1 cellular context compared by ENCODE assay signal in genomic region chr7:128094111-128094570, GRCh38.
TF ChIP-seq lines count a peak whose summit lies in the region.

No MANE protein-coding gene starts in this region.

TF ChIP-seq in liver, 16 proteins besides CTCF, POLR2A, EP300 and RAD21 (continued from another document):
- TF ChIP-seq REST (IDR thresholded peaks at IDR 0.05), result peak; percentile 88
- no peak for TF ChIP-seq FOXA1 (IDR thresholded peaks at IDR 0.05)
- TF ChIP-seq NR2F2 (IDR thresholded peaks at IDR 0.05), result no peak
- TF ChIP-seq JUND (IDR thresholded peaks at IDR 0.05), result no peak
TF ChIP-seq in liver: peak in this region for 2.
